ENCODE assay signal across 28 cellular contexts in the genomic region with DNA sequence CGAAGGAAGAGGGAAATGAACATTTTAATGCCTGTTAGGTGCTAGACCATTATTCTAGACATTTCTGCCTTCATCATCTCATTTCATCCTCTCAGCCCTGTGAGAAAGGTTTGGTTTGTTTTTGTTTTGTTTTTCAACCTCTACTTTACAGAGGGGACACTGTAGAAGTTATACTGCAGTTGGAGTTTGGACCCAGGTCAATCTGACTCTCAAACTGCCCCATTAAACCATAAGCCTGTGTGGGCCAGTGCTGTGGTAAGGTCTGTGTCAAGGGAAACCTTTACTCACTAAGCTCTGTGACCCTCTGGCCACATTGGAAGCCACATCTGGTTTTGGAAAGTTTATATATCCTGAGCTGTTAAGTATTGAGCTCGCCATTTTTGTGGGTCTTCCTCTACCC.
"Had no signal": no experiment of that assay in that cellular context is flagged by ENCODE, and none has a peak within 500 bp of the region (broad histone marks: within the 10 kb centered on the region; RNA-seq: fewer than 3 reads in every experiment).

No MANE protein-coding gene starts in this region.

- H3K9me3 ChIP-seq: MG63, Peyer's patch, SJCRH30 had no signal

- H3K36me3 ChIP-seq: Peyer's patch had no signal

- H3K36me3 Mint-ChIP-seq: activated naive CD4-positive, alpha-beta T cell treated with anti-CD3 and anti-CD28 coated beads, Interleukin-2, amount 50 U/mL, for 72 hours had no signal

- DNase-seq: activated CD4-positive, alpha-beta T cell treated with anti-CD3 and anti-CD28 coated beads for 48 hours; activated CD4-positive, alpha-beta T cell treated with anti-CD3 and anti-CD28 coated beads, Interleukin-2, amount 50 U/mL, for 4 hours; activated CD4-positive, CD25-positive, alpha-beta regulatory T cell treated with anti-CD3 and anti-CD28 coated beads, Interleukin-2, amount 50 U/mL, for 72 hours; activated CD8-positive, alpha-beta T cell treated with anti-CD3 and anti-CD28 coated beads, Interleukin-2, amount 10 ng/mL, durations not matched to agents 7 days and 5 days; activated effector memory CD4-positive, alpha-beta T cell treated with anti-CD3 and anti-CD28 coated beads, Interleukin-2, amount 50 U/mL, for 16 hours; activated naive CD4-positive, alpha-beta T cell treated with Interleukin-2 at 50 U/mL for 16 hours; activated naive CD8-positive, alpha-beta T cell treated with anti-CD3 and anti-CD28 coated beads, Interleukin-2, amount 50 U/mL, for 24 hours; activated T-cell treated with anti-CD3 and anti-CD28 coated beads, Interleukin-2, amount 50 U/mL, for 24 hours; amniotic stem cell; MG63; MV-4-11; NCI-H1092 treated with DMSO at 0.1 percent for 48 hours; NCI-H1417 treated with DMSO at 0.1 percent for 48 hours; NCI-H1694 treated with DMSO at 0.1 percent for 48 hours; NCI-H2029 treated with DMSO at 0.1 percent for 48 hours; NCI-H345; NCI-H510A treated with DMSO at 0.1 percent for 48 hours; NCI-H69; NK-92 treated with Interleukin-12 subunit alpha and Interleukin-12 subunit beta, amount 100 ng/mL, for 24 hours; Peyer's patch; Right ventricle myocardium superior; SJCRH30 had no signal

- H3K4me1 ChIP-seq: Peyer's patch had no signal

- H3K27ac ChIP-seq: Peyer's patch, RWPE1, SJCRH30 had no signal

- H3K9me3 Mint-ChIP-seq: activated naive CD4-positive, alpha-beta T cell treated with anti-CD3 and anti-CD28 coated beads, Interleukin-2, amount 50 U/mL, for 72 hours; activated naive CD8-positive, alpha-beta T cell treated with anti-CD3 and anti-CD28 coated beads, Interleukin-2, amount 50 U/mL, for 24 hours; activated T-cell treated with anti-CD3 and anti-CD28 coated beads, Interleukin-2, amount 50 U/mL, for 24 hours; T-helper 1 cell treated with Interleukin-12 subunit alpha and Interleukin-12 subunit beta and Interleukin-4 antibody, amounts not matched to agents 30 μg/mL and 1 μg/mL, for 36 hours had no signal

- H3K27ac Mint-ChIP-seq: activated CD8-positive, alpha-beta T cell treated with anti-CD3 and anti-CD28 coated beads, Interleukin-2, amount 10 ng/mL, durations not matched to agents 7 days and 5 days; activated naive CD4-positive, alpha-beta T cell treated with anti-CD3 and anti-CD28 coated beads, Interleukin-2, amount 50 U/mL, for 72 hours; activated naive CD8-positive, alpha-beta T cell treated with anti-CD3 and anti-CD28 coated beads, Interleukin-2, amount 50 U/mL, for 24 hours; activated T-cell treated with anti-CD3 and anti-CD28 coated beads, Interleukin-2, amount 50 U/mL, for 24 hours; brain; T-helper 1 cell treated with Interleukin-12 subunit alpha and Interleukin-12 subunit beta and Interleukin-4 antibody, amounts not matched to agents 30 μg/mL and 1 μg/mL, for 36 hours had no signal

- H3K4me3 ChIP-seq: MG63, Peyer's patch, SJCRH30 had no signal

- H3K4me3 Mint-ChIP-seq: activated CD8-positive, alpha-beta T cell treated with anti-CD3 and anti-CD28 coated beads, Interleukin-2, amount 10 ng/mL, durations not matched to agents 7 days and 5 days; activated naive CD8-positive, alpha-beta T cell treated with anti-CD3 and anti-CD28 coated beads, Interleukin-2, amount 50 U/mL, for 24 hours; activated T-cell treated with anti-CD3 and anti-CD28 coated beads, Interleukin-2, amount 50 U/mL, for 24 hours; brain; T-helper 1 cell treated with Interleukin-12 subunit alpha and Interleukin-12 subunit beta and Interleukin-4 antibody, amounts not matched to agents 30 μg/mL and 1 μg/mL, for 36 hours had no signal

- FAIRE-seq: astrocyte had no signal

- H3K27me3 ChIP-seq: MG63, Peyer's patch, SJCRH30 had no signal

- ATAC-seq: activated CD8-positive, alpha-beta T cell treated with anti-CD3 and anti-CD28 coated beads, Interleukin-2, amount 10 ng/mL, durations not matched to agents 7 days and 5 days; activated naive CD4-positive, alpha-beta T cell treated with anti-CD3 and anti-CD28 coated beads, Interleukin-2, amount 50 U/mL, for 72 hours; activated naive CD8-positive, alpha-beta T cell treated with anti-CD3 and anti-CD28 coated beads, Interleukin-2, amount 50 U/mL, for 24 hours; SK-N-SH treated with all-trans-retinoic acid at 6 μM for 48 hours had no signal

- H3K4me1 Mint-ChIP-seq: activated naive CD8-positive, alpha-beta T cell treated with anti-CD3 and anti-CD28 coated beads, Interleukin-2, amount 50 U/mL, for 24 hours had no signal
